In the genomic region with DNA sequence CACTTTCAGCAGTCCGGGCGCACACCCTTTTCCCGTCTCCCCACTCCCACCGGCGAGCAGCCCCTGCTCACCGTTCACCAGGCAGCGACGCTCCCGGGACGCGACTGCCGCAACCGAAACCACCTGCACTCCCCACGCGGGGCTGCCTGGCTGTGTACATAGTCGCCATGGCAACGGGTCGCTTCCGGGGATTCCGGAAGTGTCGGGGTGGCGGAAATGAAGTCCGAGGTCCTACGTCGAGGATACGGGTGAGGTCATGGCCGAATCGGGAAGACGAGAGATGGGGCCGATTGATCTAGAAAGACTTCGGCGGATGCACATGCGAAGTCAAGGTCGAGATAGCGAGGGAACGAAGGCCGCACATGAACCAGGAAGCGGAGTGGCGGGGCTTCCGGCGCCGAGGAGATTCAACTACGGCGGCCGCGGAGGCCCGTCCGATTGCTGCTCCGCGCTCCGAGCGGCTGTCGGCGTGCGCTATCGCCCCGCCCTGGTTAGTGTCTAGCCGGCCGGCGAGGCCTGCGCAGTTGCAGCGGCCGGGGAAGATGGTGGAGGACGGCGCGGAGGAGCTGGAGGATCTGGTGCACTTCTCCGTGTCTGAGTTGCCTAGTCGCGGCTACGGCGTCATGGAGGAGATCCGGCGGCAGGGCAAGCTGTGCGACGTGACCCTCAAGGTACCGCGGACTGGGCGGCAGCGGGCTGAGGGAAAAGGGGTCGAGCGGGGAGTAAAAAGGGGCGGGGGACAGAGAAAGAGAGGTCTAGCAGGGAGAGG, we compare ENCODE assay signal across 8 cellular contexts. TPM values are rescaled to one million over a fixed set of nuclear protein-coding genes. Genes with fewer than 3 reads are reported as not detected.
DNase-seq lines count a peak whose midpoint lies in the region; ATAC-seq and TF ChIP-seq lines count a peak whose summit lies in the region.

A gene with protein sequence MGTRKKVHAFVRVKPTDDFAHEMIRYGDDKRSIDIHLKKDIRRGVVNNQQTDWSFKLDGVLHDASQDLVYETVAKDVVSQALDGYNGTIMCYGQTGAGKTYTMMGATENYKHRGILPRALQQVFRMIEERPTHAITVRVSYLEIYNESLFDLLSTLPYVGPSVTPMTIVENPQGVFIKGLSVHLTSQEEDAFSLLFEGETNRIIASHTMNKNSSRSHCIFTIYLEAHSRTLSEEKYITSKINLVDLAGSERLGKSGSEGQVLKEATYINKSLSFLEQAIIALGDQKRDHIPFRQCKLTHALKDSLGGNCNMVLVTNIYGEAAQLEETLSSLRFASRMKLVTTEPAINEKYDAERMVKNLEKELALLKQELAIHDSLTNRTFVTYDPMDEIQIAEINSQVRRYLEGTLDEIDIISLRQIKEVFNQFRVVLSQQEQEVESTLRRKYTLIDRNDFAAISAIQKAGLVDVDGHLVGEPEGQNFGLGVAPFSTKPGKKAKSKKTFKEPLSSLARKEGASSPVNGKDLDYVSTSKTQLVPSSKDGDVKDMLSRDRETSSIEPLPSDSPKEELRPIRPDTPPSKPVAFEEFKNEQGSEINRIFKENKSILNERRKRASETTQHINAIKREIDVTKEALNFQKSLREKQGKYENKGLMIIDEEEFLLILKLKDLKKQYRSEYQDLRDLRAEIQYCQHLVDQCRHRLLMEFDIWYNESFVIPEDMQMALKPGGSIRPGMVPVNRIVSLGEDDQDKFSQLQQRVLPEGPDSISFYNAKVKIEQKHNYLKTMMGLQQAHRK (minus strand): TSS at position 376 of the 769 bp plus-strand sequence. CDS start 5,425 bp downstream, outside the sequence.
A gene (plus strand): TSS at position 521 of the 769 bp plus-strand sequence. CDS start 22 bp downstream, at position 543.

- H3K27me3 Mint-ChIP-seq in activated naive CD8-positive, alpha-beta T cell treated with anti-CD3 and anti-CD28 coated beads for 36 hours: no peaks in the 10 kb centered on the region
- H3K27me3 Mint-ChIP-seq in glutamatergic neuron (ENCODE audit: unreplicated experiment) (peaks cover 2% of the 10 kb centered on the region), osteocyte (ENCODE audit: unreplicated experiment) (no peaks in the 10 kb centered on the region)

- TF ChIP-seq CTCF in GM10248 (IDR thresholded peaks at IDR 0.05; ENCODE audit: control extremely low read depth, extremely low read depth, low read depth, missing control alignments) (no peak), glutamatergic neuron (IDR thresholded peaks at IDR 0.05; ENCODE audit: partially characterized antibody, unreplicated experiment) (no peak), osteocyte (IDR thresholded peaks at IDR 0.05) (no peak), thoracic aorta (IDR thresholded peaks at IDR 0.05) (no peak)

- peak within 1 kb of the TSS; percentile 83 to 97 for H3K27ac ChIP-seq in thoracic aorta

- H3K9me3 Mint-ChIP-seq in activated naive CD8-positive, alpha-beta T cell treated with anti-CD3 and anti-CD28 coated beads for 36 hours: no peaks in the 10 kb centered on the region
- H3K9me3 Mint-ChIP-seq in glutamatergic neuron (ENCODE audit: unreplicated experiment) (peaks cover 4% of the 10 kb centered on the region), osteocyte (ENCODE audit: unreplicated experiment) (no peaks in the 10 kb centered on the region)

- CTCF ChIA-PET in GM10248 (lab: Yijun Ruan, JAX): interaction anchor here (0.7 to 2.9 kb wide), 9 partner anchors 9 to 93 kb away, joined by 3 to 9 read pairs (median 3); no protein-coding TSS in a partner anchor

- H3K9me3 ChIP-seq in thoracic aorta: no peaks in the 10 kb centered on the region

- peak within 1 kb of the TSS; percentile 100 for H3K4me3 Mint-ChIP-seq in activated naive CD8-positive, alpha-beta T cell treated with anti-CD3 and anti-CD28 coated beads for 36 hours
- peak within 1 kb of the TSS; percentile 100 for H3K4me3 Mint-ChIP-seq in glutamatergic neuron (ENCODE audit: unreplicated experiment)
- H3K4me3 Mint-ChIP-seq in osteocyte (ENCODE audit: unreplicated experiment): peak within 1 kb of the TSS; percentile 98

- POLR2A ChIA-PET in GM10248 (lab: Yijun Ruan, JAX): interaction anchor here (1.4 to 1.5 kb wide), 2 partner anchors 9 to 20 kb away, joined by 3 to 5 read pairs; no protein-coding TSS in a partner anchor

- H3K27ac Mint-ChIP-seq in activated naive CD8-positive, alpha-beta T cell treated with anti-CD3 and anti-CD28 coated beads for 36 hours: peak within 1 kb of the TSS; percentile 99
- H3K27ac Mint-ChIP-seq in glutamatergic neuron (ENCODE audit: unreplicated experiment) (peak within 1 kb of the TSS; percentile 98), osteocyte (ENCODE audit: unreplicated experiment) (peak within 1 kb of the TSS; percentile 100)

- H3K27me3 ChIP-seq in thoracic aorta (replicated peaks; ENCODE audit: insufficient read depth): no peaks in the 10 kb centered on the region

- DNase-seq in GM10248 (ENCODE audit: extremely low spot score): peak; percentile 96
- peak; percentile 83 for DNase-seq in NCI-H1048 (lab: John Stamatoyannopoulos, UW)
- peak; percentile 96 for DNase-seq in activated naive CD8-positive, alpha-beta T cell treated with anti-CD3 and anti-CD28 coated beads for 36 hours
- DNase-seq in glutamatergic neuron: peak; percentile 91
- DNase-seq in osteocyte (ENCODE audit: extremely low spot score, unreplicated experiment): peak; percentile 97
- peak; percentile 93 for DNase-seq in thoracic aorta (ENCODE audit: low spot score)

- peak within 1 kb of the TSS; percentile 90 for H3K4me3 ChIP-seq in thoracic aorta

- H3K36me3 ChIP-seq in thoracic aorta: no peaks in the 10 kb centered on the region

- ATAC-seq in HG02571 (IDR thresholded peaks at IDR 0.05; ENCODE audit: unreplicated experiment) (peak; percentile 75), SK-N-SH treated with all-trans-retinoic acid at 6 μM for 48 hours (peak; percentile 90), thoracic aorta (ENCODE audit: insufficient number of reproducible peaks, low FRiP score, low read depth) (peak; percentile 88)

- H3K36me3 Mint-ChIP-seq in activated naive CD8-positive, alpha-beta T cell treated with anti-CD3 and anti-CD28 coated beads for 36 hours: peaks cover 19% of the 10 kb centered on the region
- H3K36me3 Mint-ChIP-seq in glutamatergic neuron (ENCODE audit: unreplicated experiment) (no peaks in the 10 kb centered on the region), osteocyte (ENCODE audit: unreplicated experiment) (peaks cover 2% of the 10 kb centered on the region)

- H3K4me1 ChIP-seq in thoracic aorta (ENCODE audit: control insufficient read depth in 1 of 2, low read depth in 2 of 2): peaks cover 23 to 41% of the 10 kb centered on the region in 2 donors

- H3K4me1 Mint-ChIP-seq in activated naive CD8-positive, alpha-beta T cell treated with anti-CD3 and anti-CD28 coated beads for 36 hours: peaks cover 31% of the 10 kb centered on the region
- H3K4me1 Mint-ChIP-seq in glutamatergic neuron (ENCODE audit: low read depth, unreplicated experiment) (no peaks in the 10 kb centered on the region), osteocyte (ENCODE audit: unreplicated experiment) (peaks cover 29% of the 10 kb centered on the region)

TF ChIP-seq in SK-N-SH treated with all-trans-retinoic acid at 6 μM for 48 hours, 23 proteins besides CTCF, POLR2A, EP300 and RAD21 (continues in another document):
- TF ChIP-seq BACH2 (CRISPR knock-in tag; IDR thresholded peaks at IDR 0.05; ENCODE audit: borderline replicate concordance) (no peak), ZFP3 (CRISPR knock-in tag; IDR thresholded peaks at IDR 0.05) (no peak), ESRRG (CRISPR knock-in tag; IDR thresholded peaks at IDR 0.05) (no peak), TCF4 (CRISPR knock-in tag; IDR thresholded peaks at IDR 0.05; ENCODE audit: borderline replicate concordance) (no peak), CSDC2 (CRISPR knock-in tag; IDR thresholded peaks at IDR 0.05) (no peak), RARB (CRISPR knock-in tag; IDR thresholded peaks at IDR 0.05) (no peak), GLIS3 (CRISPR knock-in tag; IDR thresholded peaks at IDR 0.05) (no peak), ZC3H10 (CRISPR knock-in tag; IDR thresholded peaks at IDR 0.05) (no peak), ISL1 (CRISPR knock-in tag; IDR thresholded peaks at IDR 0.05) (no peak), ZFP30 (CRISPR knock-in tag; IDR thresholded peaks at IDR 0.05) (no peak), TOX (CRISPR knock-in tag; IDR thresholded peaks at IDR 0.05; ENCODE audit: borderline replicate concordance) (no peak), ZNF8 (CRISPR knock-in tag; IDR thresholded peaks at IDR 0.05) (no peak), SNAI2 (CRISPR knock-in tag; IDR thresholded peaks at IDR 0.05) (no peak)
- TF ChIP-seq, protein P1, sequence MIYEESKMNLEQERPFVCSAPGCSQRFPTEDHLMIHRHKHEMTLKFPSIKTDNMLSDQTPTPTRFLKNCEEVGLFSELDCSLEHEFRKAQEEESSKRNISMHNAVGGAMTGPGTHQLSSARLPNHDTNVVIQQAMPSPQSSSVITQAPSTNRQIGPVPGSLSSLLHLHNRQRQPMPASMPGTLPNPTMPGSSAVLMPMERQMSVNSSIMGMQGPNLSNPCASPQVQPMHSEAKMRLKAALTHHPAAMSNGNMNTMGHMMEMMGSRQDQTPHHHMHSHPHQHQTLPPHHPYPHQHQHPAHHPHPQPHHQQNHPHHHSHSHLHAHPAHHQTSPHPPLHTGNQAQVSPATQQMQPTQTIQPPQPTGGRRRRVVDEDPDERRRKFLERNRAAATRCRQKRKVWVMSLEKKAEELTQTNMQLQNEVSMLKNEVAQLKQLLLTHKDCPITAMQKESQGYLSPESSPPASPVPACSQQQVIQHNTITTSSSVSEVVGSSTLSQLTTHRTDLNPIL (CRISPR knock-in tag; IDR thresholded peaks at IDR 0.05; ENCODE audit: low read depth): no peak
- TF ChIP-seq, protein P2, sequence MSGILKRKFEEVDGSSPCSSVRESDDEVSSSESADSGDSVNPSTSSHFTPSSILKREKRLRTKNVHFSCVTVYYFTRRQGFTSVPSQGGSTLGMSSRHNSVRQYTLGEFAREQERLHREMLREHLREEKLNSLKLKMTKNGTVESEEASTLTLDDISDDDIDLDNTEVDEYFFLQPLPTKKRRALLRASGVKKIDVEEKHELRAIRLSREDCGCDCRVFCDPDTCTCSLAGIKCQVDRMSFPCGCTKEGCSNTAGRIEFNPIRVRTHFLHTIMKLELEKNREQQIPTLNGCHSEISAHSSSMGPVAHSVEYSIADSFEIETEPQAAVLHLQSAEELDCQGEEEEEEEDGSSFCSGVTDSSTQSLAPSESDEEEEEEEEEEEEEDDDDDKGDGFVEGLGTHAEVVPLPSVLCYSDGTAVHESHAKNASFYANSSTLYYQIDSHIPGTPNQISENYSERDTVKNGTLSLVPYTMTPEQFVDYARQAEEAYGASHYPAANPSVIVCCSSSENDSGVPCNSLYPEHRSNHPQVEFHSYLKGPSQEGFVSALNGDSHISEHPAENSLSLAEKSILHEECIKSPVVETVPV (CRISPR knock-in tag; IDR thresholded peaks at IDR 0.05): no peak

RNA-seq across cellular contexts. Expression of the first gene that starts in this region (rescaled TPM):
- total RNA-seq in activated naive CD8-positive, alpha-beta T cell treated with anti-CD3 and anti-CD28 coated beads for 36 hours: 1 to 10 TPM; 6.9 to 7.6 TPM
- total RNA-seq in glutamatergic neuron (ENCODE audit: unreplicated experiment): 2.4 TPM
- total RNA-seq in osteocyte: 5.4 and 6.2 TPM in 2 replicates
- 1 to 10 TPM in 1 of 2 donors, under 1 TPM in 1; 0.68 to 5.6 TPM for total RNA-seq in thoracic aorta

RNA-seq across cellular contexts. Expression of the second gene that starts in this region (rescaled TPM):
- 10 to 100 TPM; 42.2 to 48.6 TPM for total RNA-seq in activated naive CD8-positive, alpha-beta T cell treated with anti-CD3 and anti-CD28 coated beads for 36 hours
- total RNA-seq in glutamatergic neuron (ENCODE audit: unreplicated experiment) (47.4 TPM), osteocyte (29.1 and 32.3 TPM in 2 replicates), thoracic aorta (10 to 100 TPM; 18.4 to 30.9 TPM)

Comparison
In these comparisons a context has a peak if more than half of its experiments do, and no peak if none do; other contexts are left out.
1. Peak in every context shown above with its lines: DNase-seq, ATAC-seq, H3K4me3 ChIP-seq and H3K27ac ChIP-seq.